Comparison of ENCODE assay signal across 18 cellular contexts in genomic region chr5:108418172-108418571, GRCh38. TPM values are rescaled to one million over a fixed set of nuclear protein-coding genes. Genes with fewer than 3 reads are reported as not detected.
DNase-seq lines count a peak whose midpoint lies in the region.
"Had no signal": no experiment of that assay in that cellular context is flagged by ENCODE, and none has a peak within 500 bp of the region (broad histone marks: within the 10 kb centered on the region; RNA-seq: fewer than 3 reads in every experiment).

No MANE protein-coding gene starts in this region.

- no peaks in the 10 kb centered on the region for H3K4me1 Mint-ChIP-seq in activated CD4-positive, alpha-beta memory T cell treated with anti-CD3 and anti-CD28 coated beads, Interleukin-2, amount 10 ng/mL, durations not matched to agents 7 days and 5 days
- H3K4me1 Mint-ChIP-seq: activated CD4-positive, alpha-beta T cell treated with anti-CD3 and anti-CD28 coated beads for 36 hours; stimulated activated naive B cell treated with anti-CD40 and anti-IgM and Interleukin-4, amounts not matched to agents 10 μg/mL and 1 μg/mL and 100 μg/mL, for 72 hours had no signal

- H3K27ac Mint-ChIP-seq in activated CD4-positive, alpha-beta memory T cell treated with anti-CD3 and anti-CD28 coated beads, Interleukin-2, amount 10 ng/mL, durations not matched to agents 7 days and 5 days = no peak overlapping the region
- H3K27ac Mint-ChIP-seq: activated CD4-positive, alpha-beta T cell treated with anti-CD3 and anti-CD28 coated beads for 36 hours; stimulated activated naive B cell treated with anti-CD40 and anti-IgM and Interleukin-4, amounts not matched to agents 10 μg/mL and 1 μg/mL and 100 μg/mL, for 72 hours had no signal

- DNase-seq in NCI-H446 treated with DMSO at 0.1 percent for 48 hours (lab: John Stamatoyannopoulos, UW) (peak; percentile 77), fibroblast of peridontal ligament (ENCODE audit: extremely low read depth) (peak; percentile 27), medulla oblongata (ENCODE audit: extremely low spot score) (peak; percentile 73), substantia nigra (lab: John Stamatoyannopoulos, UW) (peak in 38 of 49 donors; percentile 0 to 83 (median 28)), AG08396 (ENCODE audit: low spot score) (no peak)
- DNase-seq in activated CD4-positive, alpha-beta memory T cell treated with anti-CD3 and anti-CD28 coated beads, Interleukin-2, amount 10 ng/mL, durations not matched to agents 7 days and 5 days = no peak
- no peak for DNase-seq in stimulated activated CD4-positive, alpha-beta T cell treated with anti-CD3 and anti-CD28 coated beads, Interleukin-4, amount 100 ng/mL, for 1 hour
- DNase-seq: activated CD4-positive, alpha-beta T cell treated with anti-CD3 and anti-CD28 coated beads for 36 hours; adrenal gland; DMS 273 treated with DMSO at 0.1 percent for 48 hours; foreskin fibroblast; left colon; NCI-H2029; NCI-H510A treated with DMSO at 0.1 percent for 48 hours; stimulated activated naive B cell treated with anti-CD40 and anti-IgM and Interleukin-4, amounts not matched to agents 10 μg/mL and 1 μg/mL and 100 μg/mL, for 72 hours; trophoblast cell had no signal

- CTCF ChIA-PET in activated CD4-positive, alpha-beta memory T cell treated with anti-CD3 and anti-CD28 coated beads, Interleukin-2, amount 10 ng/mL, durations not matched to agents 7 days and 5 days (lab: Charles Lee) = no interaction called here

- POLR2A ChIA-PET in activated CD4-positive, alpha-beta memory T cell treated with anti-CD3 and anti-CD28 coated beads, Interleukin-2, amount 10 ng/mL, durations not matched to agents 7 days and 5 days (lab: Charles Lee) = no interaction called here

- H3K27me3 Mint-ChIP-seq in activated CD4-positive, alpha-beta memory T cell treated with anti-CD3 and anti-CD28 coated beads, Interleukin-2, amount 10 ng/mL, durations not matched to agents 7 days and 5 days = no peaks in the 10 kb centered on the region

- no peak overlapping the region for H3K4me3 Mint-ChIP-seq in activated CD4-positive, alpha-beta memory T cell treated with anti-CD3 and anti-CD28 coated beads, Interleukin-2, amount 10 ng/mL, durations not matched to agents 7 days and 5 days
- H3K4me3 Mint-ChIP-seq: activated CD4-positive, alpha-beta T cell treated with anti-CD3 and anti-CD28 coated beads for 36 hours; GM23338; stimulated activated naive B cell treated with anti-CD40 and anti-IgM and Interleukin-4, amounts not matched to agents 10 μg/mL and 1 μg/mL and 100 μg/mL, for 72 hours had no signal

- no peaks in the 10 kb centered on the region for H3K36me3 Mint-ChIP-seq in activated CD4-positive, alpha-beta memory T cell treated with anti-CD3 and anti-CD28 coated beads, Interleukin-2, amount 10 ng/mL, durations not matched to agents 7 days and 5 days (ENCODE audit: low read depth)

- no peak overlapping the region for H3K27ac ChIP-seq in substantia nigra (ENCODE audit: low read depth, low read length, poor library complexity, severe bottlenecking)
- H3K27ac ChIP-seq: adrenal gland, RWPE1 had no signal

- H3K9me3 Mint-ChIP-seq in activated CD4-positive, alpha-beta memory T cell treated with anti-CD3 and anti-CD28 coated beads, Interleukin-2, amount 10 ng/mL, durations not matched to agents 7 days and 5 days = no peaks in the 10 kb centered on the region

RNA-seq across cellular contexts. Expression of gene FBXL17, which starts 36.3 kb away (rescaled TPM):
- 10 to 100 TPM in 1 of 2 experiments, 1 to 10 TPM in 1; 9.2 to 10.0 TPM for total RNA-seq in activated CD4-positive, alpha-beta memory T cell treated with anti-CD3 and anti-CD28 coated beads, Interleukin-2, amount 10 ng/mL, durations not matched to agents 7 days and 5 days

Comparison
In these comparisons a context has a peak if more than half of its experiments do, and no peak if none do; other contexts are left out.
1. DNase-seq: peak in NCI-H446 treated with DMSO at 0.1 percent for 48 hours (single experiment), fibroblast of peridontal ligament (single experiment), medulla oblongata (single experiment) and substantia nigra (38 of 49); none in activated CD4-positive, alpha-beta memory T cell treated with anti-CD3 and anti-CD28 coated beads, Interleukin-2, amount 10 ng/mL, durations not matched to agents 7 days and 5 days (single experiment), AG08396 (single experiment) and stimulated activated CD4-positive, alpha-beta T cell treated with anti-CD3 and anti-CD28 coated beads, Interleukin-4, amount 100 ng/mL, for 1 hour (single experiment).